Comparison of ENCODE assay signal across 11 cellular contexts in genomic region chr7:32694182-32694581, GRCh38.
"Had no signal": no experiment of that assay in that cellular context is flagged by ENCODE, and none has a peak within 500 bp of the region (broad histone marks: within the 10 kb centered on the region; RNA-seq: fewer than 3 reads in every experiment).

No MANE protein-coding gene starts in this region.

- H3K9ac ChIP-seq: GM23248 had no signal

- H3K27ac ChIP-seq: GM23248 had no signal

- H3K4me1 ChIP-seq: HAP-1 had no signal

- DNase-seq: GM23248, GOT3, H7, H9, HCEC 1CT, HFFc6 had no signal

- H2AFZ ChIP-seq: GM23248, GM23338 had no signal

- H3K36me3 ChIP-seq: HAP-1 had no signal

- H3K4me3 ChIP-seq: GM23248, GM23338, HAP-1 had no signal

- FAIRE-seq: H1, H54 had no signal

- H3K4me2 ChIP-seq: GM23338 had no signal

- ATAC-seq: GM23338, HCT116 had no signal

- H3K9me3 ChIP-seq: HAP-1 had no signal
